In the genomic region with DNA sequence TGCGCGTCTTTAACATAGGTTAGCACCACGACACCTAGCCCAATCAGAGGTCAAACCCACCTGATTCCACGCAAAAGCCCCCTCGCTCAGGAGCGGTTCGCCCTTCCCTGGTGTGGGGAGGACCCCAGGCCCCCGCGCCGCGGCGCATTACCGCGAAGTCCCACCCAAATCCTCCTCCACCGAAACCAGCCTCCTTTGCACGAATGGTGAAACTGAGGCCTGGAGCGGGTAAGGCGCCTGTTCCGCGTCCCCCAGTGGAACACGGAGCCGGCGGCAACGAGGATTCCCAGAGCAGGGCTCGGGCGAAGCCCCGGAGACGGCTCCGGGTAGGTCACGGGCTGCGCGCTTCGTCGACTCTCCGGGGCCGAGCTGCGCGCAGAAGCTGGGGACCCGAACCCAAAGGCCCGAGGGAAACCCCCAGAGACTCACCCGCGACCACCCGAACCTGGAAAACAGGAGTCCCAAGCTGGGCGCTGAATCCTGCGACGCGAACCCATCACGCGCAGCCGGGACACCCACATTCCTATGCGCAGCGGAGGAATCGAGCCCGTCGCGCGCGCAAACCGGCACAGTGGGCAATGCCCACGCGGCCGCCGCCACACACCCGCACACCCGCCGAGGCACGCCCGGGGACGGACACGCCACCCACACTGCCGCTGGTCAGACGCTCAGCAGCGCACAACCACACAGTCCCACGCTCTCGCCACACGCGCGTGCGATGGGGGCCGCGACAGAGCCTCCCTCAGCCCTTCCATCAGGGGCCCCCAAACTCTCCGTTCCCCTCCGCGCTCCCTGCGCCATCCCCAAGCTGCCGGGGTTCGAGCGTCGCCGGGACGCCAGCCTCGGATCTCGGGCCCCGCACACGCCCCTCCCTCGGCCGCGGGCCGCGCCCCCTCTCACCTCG, we compare ENCODE assay signal across 8 cellular contexts. TPM values are rescaled to one million over a fixed set of nuclear protein-coding genes. Genes with fewer than 3 reads are reported as not detected.
DNase-seq lines count a peak whose midpoint lies in the region; FAIRE-seq and TF ChIP-seq lines count a peak whose summit lies in the region.

No MANE protein-coding gene starts in this region.

- POLR2A ChIA-PET in endothelial cell of umbilical vein (lab: Charles Lee): no interaction called here

- TF ChIP-seq POLR2A in endothelial cell of umbilical vein (IDR thresholded peaks at IDR 0.05; ENCODE audit: low read depth, low read length): no peak

- intact Hi-C loops in endothelial cell of umbilical vein (cut with micrococcal nuclease): loop anchor here (2.0 kb wide), 2 partner anchors 26 to 100 kb away; a partner anchor contains a TSS

- H4K20me1 ChIP-seq in endothelial cell of umbilical vein (replicated peaks; ENCODE audit: control insufficient read depth, extremely low read depth, insufficient read depth, low read length): no peaks in the 10 kb centered on the region

- H3K36me3 Mint-ChIP-seq in activated naive CD4-positive, alpha-beta T cell treated with anti-CD3 and anti-CD28 coated beads, Interleukin-2, amount 10 ng/mL, durations not matched to agents 7 days and 5 days: no peaks in the 10 kb centered on the region
- H3K36me3 Mint-ChIP-seq in nephron progenitor cell (ENCODE audit: low read depth): no peaks in the 10 kb centered on the region

- CTCF ChIA-PET in activated naive CD4-positive, alpha-beta T cell treated with anti-CD3 and anti-CD28 coated beads, Interleukin-2, amount 10 ng/mL, durations not matched to agents 7 days and 5 days (lab: Charles Lee): no interaction called here
- CTCF ChIA-PET in endothelial cell of umbilical vein (lab: Charles Lee): interaction anchor here (1.1 kb wide), 1 partner anchor 28 kb away, joined by 3 read pairs; no protein-coding TSS in a partner anchor

- peaks cover 4% of the 10 kb centered on the region for H3K4me1 Mint-ChIP-seq in activated naive CD4-positive, alpha-beta T cell treated with anti-CD3 and anti-CD28 coated beads, Interleukin-2, amount 10 ng/mL, durations not matched to agents 7 days and 5 days
- H3K4me1 Mint-ChIP-seq in nephron progenitor cell: peaks cover 29% of the 10 kb centered on the region

- TF ChIP-seq CTCF in endothelial cell of umbilical vein (IDR thresholded peaks at IDR 0.05; ENCODE audit: extremely low read depth in 1 of 2, insufficient read depth in 1 of 2, low read depth in 1 of 2, low read length in 2 of 2) (no peak), nephron progenitor cell (IDR thresholded peaks at IDR 0.05) (no peak)

- no peaks in the 10 kb centered on the region for H3K9me1 ChIP-seq in endothelial cell of umbilical vein (replicated peaks; ENCODE audit: control insufficient read depth, extremely low read depth, insufficient read depth, low read length)

- H3K27ac ChIP-seq in endothelial cell of umbilical vein (ENCODE audit: insufficient read depth, low read depth, low read length): no peak overlapping the region

- H3K4me3 Mint-ChIP-seq in activated naive CD4-positive, alpha-beta T cell treated with anti-CD3 and anti-CD28 coated beads, Interleukin-2, amount 10 ng/mL, durations not matched to agents 7 days and 5 days: peak overlapping the region; percentile 53
- H3K4me3 Mint-ChIP-seq in nephron progenitor cell: peak overlapping the region; percentile 64

- peaks cover 16% of the 10 kb centered on the region for H3K9me3 ChIP-seq in NT2/D1 (ENCODE audit: insufficient read depth, low read length)
- H3K9me3 ChIP-seq in endothelial cell of umbilical vein (replicated peaks; ENCODE audit: control insufficient read depth, insufficient read depth, low read length): no peaks in the 10 kb centered on the region

- H3K79me2 ChIP-seq in endothelial cell of umbilical vein (ENCODE audit: control insufficient read depth, insufficient read depth, low read length): no peaks in the 10 kb centered on the region

- H3K4me3 ChIP-seq in NT2/D1 (ENCODE audit: insufficient read length, low read depth) (peak overlapping the region; percentile 73), endothelial cell of umbilical vein (replicated peaks in 1 of 3; ENCODE audit: insufficient read depth in 1 of 3, low read depth in 1 of 3, low read length in 3 of 3) (peak overlapping the region; percentile 9 to 40 (median 35))

- no peak overlapping the region for H3K27ac Mint-ChIP-seq in activated naive CD4-positive, alpha-beta T cell treated with anti-CD3 and anti-CD28 coated beads, Interleukin-2, amount 10 ng/mL, durations not matched to agents 7 days and 5 days
- H3K27ac Mint-ChIP-seq in nephron progenitor cell: no peak overlapping the region

- peaks cover 4% of the 10 kb centered on the region for H3K9me3 Mint-ChIP-seq in activated naive CD4-positive, alpha-beta T cell treated with anti-CD3 and anti-CD28 coated beads, Interleukin-2, amount 10 ng/mL, durations not matched to agents 7 days and 5 days
- H3K9me3 Mint-ChIP-seq in nephron progenitor cell: peaks cover 15% of the 10 kb centered on the region

- H3K27me3 ChIP-seq in NT2/D1 (ENCODE audit: insufficient read depth, insufficient read length): peaks cover 49% of the 10 kb centered on the region
- H3K27me3 ChIP-seq in endothelial cell of umbilical vein (ENCODE audit: control insufficient read depth in 2 of 2, insufficient read depth in 2 of 2, low read length in 2 of 2): peaks cover 40 to 52% of the 10 kb centered on the region in 2 experiments

- peaks cover 16% of the 10 kb centered on the region for H3K4me1 ChIP-seq in NT2/D1 (ENCODE audit: insufficient read depth, insufficient read length)
- H3K4me1 ChIP-seq in endothelial cell of umbilical vein (ENCODE audit: control insufficient read depth, extremely low read depth, insufficient read depth, low read length): peaks cover 11% of the 10 kb centered on the region

- peaks cover 95% of the 10 kb centered on the region for H3K27me3 Mint-ChIP-seq in activated naive CD4-positive, alpha-beta T cell treated with anti-CD3 and anti-CD28 coated beads, Interleukin-2, amount 10 ng/mL, durations not matched to agents 7 days and 5 days
- H3K27me3 Mint-ChIP-seq in nephron progenitor cell (ENCODE audit: low read depth, poor library complexity): peaks cover 76% of the 10 kb centered on the region

- no peaks in the 10 kb centered on the region for H3K36me3 ChIP-seq in NT2/D1 (ENCODE audit: insufficient read depth, insufficient read length, low read length)
- H3K36me3 ChIP-seq in endothelial cell of umbilical vein (ENCODE audit: control insufficient read depth in 2 of 2, extremely low read depth in 1 of 2, insufficient read depth in 2 of 2, low read length in 2 of 2): no peaks in the 10 kb centered on the region

- no peak for DNase-seq in activated naive CD4-positive, alpha-beta T cell treated with anti-CD3 and anti-CD28 coated beads, Interleukin-2, amount 10 ng/mL, durations not matched to agents 7 days and 5 days
- no peak for DNase-seq in activated naive CD4-positive, alpha-beta T cell treated with Interleukin-2 at 50 U/mL for 16 hours
- no peak for DNase-seq in NT2/D1 (ENCODE audit: low read depth, low spot score)
- peak; percentile 4 for DNase-seq in endothelial cell of umbilical vein (ENCODE audit: low read depth, low spot score)
- DNase-seq in nephron progenitor cell: peak; percentile 26
- DNase-seq in GM19240 (ENCODE audit: insufficient read length, low spot score): no peak
- DNase-seq in NCI-H2171 treated with DMSO at 0.1 percent for 48 hours (lab: John Stamatoyannopoulos, UW): no peak
- no peak for DNase-seq in OCI-M2 (lab: John Stamatoyannopoulos, UW; ENCODE audit: unreplicated experiment)

- H3K9ac ChIP-seq in NT2/D1 (ENCODE audit: insufficient read length, low read depth): peak overlapping the region; percentile 76
- H3K9ac ChIP-seq in endothelial cell of umbilical vein (replicated peaks; ENCODE audit: extremely low read depth, insufficient read depth, low read length): no peak overlapping the region

- BruUV-seq in endothelial cell of umbilical vein (replicated peaks; lab: Mats Ljungman, UMichigan): no TSS peak

- peak overlapping the region; percentile 97 for H2AFZ ChIP-seq in endothelial cell of umbilical vein (ENCODE audit: low read depth, low read length)

- peak overlapping the region; percentile 48 for H3K4me2 ChIP-seq in endothelial cell of umbilical vein (ENCODE audit: insufficient read depth, low read length)

- dilution Hi-C loops in endothelial cell of umbilical vein (cut with MboI; ENCODE audit: extremely low pct_ligation_motif_present, low sequenced_read_pairs): no loop called here

- FAIRE-seq in endothelial cell of umbilical vein (lab: Jason Lieb, UNC): no peak

TF ChIP-seq in endothelial cell of umbilical vein, 7 proteins besides CTCF, POLR2A, EP300 and RAD21:
- TF ChIP-seq GATA2 (IDR thresholded peaks at IDR 0.05; ENCODE audit: insufficient read depth, insufficient read length, low read depth, low read length): no peak
- TF ChIP-seq POLR2AphosphoS5 (IDR thresholded peaks at IDR 0.05; ENCODE audit: insufficient read depth, low read depth, low read length): no peak
- no peak for TF ChIP-seq FOS (IDR thresholded peaks at IDR 0.05; ENCODE audit: borderline replicate concordance, insufficient read depth, low read length)
- no peak for TF ChIP-seq MYC (IDR thresholded peaks at IDR 0.05; ENCODE audit: low read depth, low read length)
- TF ChIP-seq EZH2 (IDR thresholded peaks at IDR 0.05; ENCODE audit: borderline replicate concordance, low read depth, low read length, severe bottlenecking): peak; percentile 97
TF ChIP-seq in endothelial cell of umbilical vein: peak in this region for 1.

RNA-seq across cellular contexts. Expression of a gene that starts 0.5 kb away (rescaled TPM):
- total RNA-seq in endothelial cell of umbilical vein: not detected in 2 replicates
- 0.03 TPM in 1 of 2 replicates, not detected in the other for polyA plus RNA-seq in endothelial cell of umbilical vein
- not detected in 2 replicates for polyA plus RNA-seq in endothelial cell of umbilical vein (2011; cell fraction: cytosol; rRNA removed)
- polyA plus RNA-seq in endothelial cell of umbilical vein (2011; cell fraction: nucleus; rRNA removed): not detected in 2 replicates
- 0.11 and 0.25 TPM in 2 replicates for polyA plus RNA-seq in endothelial cell of umbilical vein (2012)
- polyA minus RNA-seq in endothelial cell of umbilical vein: not detected in 2 replicates
- polyA minus RNA-seq in endothelial cell of umbilical vein (2011; cell fraction: cytosol; rRNA and poly(A)+ RNA removed): not detected
- polyA minus RNA-seq in endothelial cell of umbilical vein (2011; cell fraction: nucleus; rRNA and poly(A)+ RNA removed): not detected in 2 replicates

Comparison
In these comparisons a context has a peak if more than half of its experiments do, and no peak if none do; other contexts are left out.
1. DNase-seq: peak in endothelial cell of umbilical vein (single experiment) and nephron progenitor cell (single experiment); none in activated naive CD4-positive, alpha-beta T cell treated with anti-CD3 and anti-CD28 coated beads, Interleukin-2, amount 10 ng/mL, durations not matched to agents 7 days and 5 days (single experiment), activated naive CD4-positive, alpha-beta T cell treated with Interleukin-2 at 50 U/mL for 16 hours (single experiment), NT2/D1 (single experiment), GM19240 (single experiment), NCI-H2171 treated with DMSO at 0.1 percent for 48 hours (single experiment) and OCI-M2 (single experiment).